ENCODE assay signal across 13 cellular contexts in the genomic region with DNA sequence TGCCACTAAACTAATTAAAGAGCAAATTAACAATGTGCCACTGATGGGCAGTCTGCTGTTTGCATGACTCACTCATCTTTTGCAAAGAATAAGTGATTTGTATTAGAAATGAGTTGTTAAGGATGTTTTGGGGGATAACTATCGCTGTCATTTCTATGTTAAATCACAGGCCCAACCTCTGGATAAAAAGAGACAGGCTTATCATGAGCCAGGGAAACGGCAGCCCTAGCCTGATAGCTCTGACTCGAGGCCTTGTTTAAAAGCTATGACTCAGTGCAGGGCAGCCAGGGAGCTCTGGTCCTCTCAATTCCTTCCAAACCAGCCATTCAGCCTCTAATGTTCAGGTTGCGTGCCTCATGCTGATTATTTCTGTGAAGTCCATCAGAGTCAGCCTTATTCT.
DNase-seq lines count a peak whose midpoint lies in the region; TF ChIP-seq lines count a peak whose summit lies in the region.
"Had no signal": no experiment of that assay in that cellular context is flagged by ENCODE, and none has a peak within 500 bp of the region (broad histone marks: within the 10 kb centered on the region; RNA-seq: fewer than 3 reads in every experiment).

No MANE protein-coding gene starts in this region.

- H3K27ac Mint-ChIP-seq in brain, result peak overlapping the region in 3 of 5 experiments; percentile 41 to 79 (median 76)
- H3K27ac Mint-ChIP-seq: B cell had no signal

- intact Hi-C loops in A673 (cut with micrococcal nuclease; ENCODE audit: unreplicated experiment), result no loop called here

- peaks cover 0 to 5% (median 0%) of the 10 kb centered on the region in 5 experiments for H3K9me3 Mint-ChIP-seq in brain
- H3K9me3 Mint-ChIP-seq: central memory CD8-positive, alpha-beta T cell had no signal

- H3K9me3 ChIP-seq in A673 (ENCODE audit: low read depth, low read length, poor library complexity, severe bottlenecking), result no peaks in the 10 kb centered on the region
- H3K9me3 ChIP-seq: neutrophil, vagina had no signal

- H3K27ac ChIP-seq in A673 (ENCODE audit: low read depth, low read length, poor library complexity, severe bottlenecking), result no peak overlapping the region
- H3K27ac ChIP-seq: neutrophil, vagina had no signal

- TF ChIP-seq POLR2A in erythroblast (IDR thresholded peaks at IDR 0.05; ENCODE audit: low read length), result no peak

- H3K27me3 ChIP-seq in A673 (replicated peaks; ENCODE audit: insufficient read depth, low read depth, low read length, poor library complexity), result no peaks in the 10 kb centered on the region
- H3K27me3 ChIP-seq: neutrophil, vagina had no signal

- no TSS peak for BruUV-seq in A673 (replicated peaks; lab: Mats Ljungman, UMichigan)

- H3K4me1 Mint-ChIP-seq in brain, result peaks cover 13% of the 10 kb centered on the region
- H3K4me1 Mint-ChIP-seq: B cell; central memory CD8-positive, alpha-beta T cell had no signal

- H3K4me3 ChIP-seq in A673 (ENCODE audit: low read depth, low read length, poor library complexity, severe bottlenecking), result no peak overlapping the region
- H3K4me3 ChIP-seq: vagina had no signal

- H3K4me1 ChIP-seq in A673 (ENCODE audit: insufficient read depth, low read length, poor library complexity, severe bottlenecking), result peaks cover 7% of the 10 kb centered on the region
- H3K4me1 ChIP-seq: vagina had no signal

- no peak for TF ChIP-seq CTCF in A673 (conservative IDR thresholded peaks at IDR 0.05; ENCODE audit: low read depth, low read length)
- TF ChIP-seq CTCF in brain (conservative IDR thresholded peaks at IDR 0.05), result no peak

- DNase-seq in A673 (ENCODE audit: low spot score) (peak; percentile 51), LHCN-M2 (ENCODE audit: low read depth) (peak; percentile 43), iPS-NIHi11 (ENCODE audit: low spot score) (peak; percentile 15), erythroblast (lab: John Stamatoyannopoulos, UW) (no peak), NCI-H524 (lab: John Stamatoyannopoulos, UW) (no peak), NCI-H128 (lab: John Stamatoyannopoulos, UW; ENCODE audit: unreplicated experiment) (no peak)
- DNase-seq in stimulated activated CD4-positive, alpha-beta T cell treated with anti-CD3 and anti-CD28 coated beads, Interleukin-2, amount 100 ng/mL, for 48 hours, result no peak
- DNase-seq: activated CD8-positive, alpha-beta memory T cell treated with anti-CD3 and anti-CD28 coated beads for 24 hours had no signal

- H3K36me3 Mint-ChIP-seq in brain, result no peaks in the 10 kb centered on the region

- POLR2A ChIA-PET in A673 (lab: Charles Lee; ENCODE audit: low non-redundant PET), result no interaction called here

- H3K36me3 ChIP-seq in A673 (ENCODE audit: insufficient read depth, low read length, poor library complexity, severe bottlenecking), result no peaks in the 10 kb centered on the region
- H3K36me3 ChIP-seq: neutrophil, vagina had no signal

- H3K27me3 Mint-ChIP-seq in brain, result peaks cover 12% of the 10 kb centered on the region
- H3K27me3 Mint-ChIP-seq: central memory CD8-positive, alpha-beta T cell had no signal

- H3K4me3 Mint-ChIP-seq in brain, result peak overlapping the region in 2 of 5 experiments; percentile 13 to 17
- H3K4me3 Mint-ChIP-seq: B cell; central memory CD8-positive, alpha-beta T cell had no signal

- CTCF ChIA-PET in A673 (lab: Charles Lee), result no interaction called here

Comparison
In these comparisons a context has a peak if more than half of its experiments do, and no peak if none do; other contexts are left out.
1. DNase-seq: peak in A673 (single experiment), LHCN-M2 (single experiment) and iPS-NIHi11 (single experiment); none in erythroblast (0 of 2), NCI-H524 (0 of 2), stimulated activated CD4-positive, alpha-beta T cell treated with anti-CD3 and anti-CD28 coated beads, Interleukin-2, amount 100 ng/mL, for 48 hours (0 of 2) and NCI-H128 (single experiment).